Comparison of ENCODE assay signal across 24 cellular contexts in genomic region chr4:33998204-33998603, GRCh38.
DNase-seq lines count a peak whose midpoint lies in the region; ATAC-seq and TF ChIP-seq lines count a peak whose summit lies in the region.
"Had no signal": no experiment of that assay in that cellular context is flagged by ENCODE, and none has a peak within 500 bp of the region (broad histone marks: within the 10 kb centered on the region; RNA-seq: fewer than 3 reads in every experiment).

No MANE protein-coding gene starts in this region.

- H3K27ac ChIP-seq in mammary epithelial cell (ENCODE audit: insufficient read depth, low read depth, low read length) = no peak overlapping the region
- no peak overlapping the region for H3K27ac ChIP-seq in fibroblast of lung (ENCODE audit: insufficient read depth, low read length)
- no peak overlapping the region for H3K27ac ChIP-seq in CD4-positive, alpha-beta memory T cell (ENCODE audit: low read depth, low read length)
- no peak overlapping the region for H3K27ac ChIP-seq in RWPE1

- dilution Hi-C loops in mammary epithelial cell (cut with HindIII; ENCODE audit: low sequenced_read_pairs) = no loop called here

- H3K27me3 ChIP-seq in mammary epithelial cell (ENCODE audit: insufficient read depth, low read length) = no peaks in the 10 kb centered on the region
- H3K27me3 ChIP-seq in fibroblast of lung (ENCODE audit: control insufficient read depth, insufficient read depth, low read length) = no peaks in the 10 kb centered on the region
- H3K27me3 ChIP-seq in CD4-positive, alpha-beta memory T cell (ENCODE audit: insufficient read depth, low read length) = no peaks in the 10 kb centered on the region

- DNase-seq in mammary epithelial cell (peak; percentile 41), MCF 10A (ENCODE audit: unreplicated experiment) (no peak), NCI-H446 (lab: John Stamatoyannopoulos, UW) (peak; percentile 8 to 72), fibroblast of lung (ENCODE audit: low read depth in 2 of 2) (peak; percentile 4 to 9), left ventricle myocardium superior (no peak), RWPE1 (ENCODE audit: low spot score) (no peak)
- no peak for DNase-seq in CD4-positive, alpha-beta memory T cell
- DNase-seq: activated B cell treated with CpG ODN at 0.5 μM for 24 hours; activated CD4-positive, alpha-beta T cell treated with anti-CD3 and anti-CD28 coated beads, Interleukin-2, amount 50 U/mL, for 48 hours; activated effector memory CD4-positive, alpha-beta T cell treated with anti-CD3 and anti-CD28 coated beads, Interleukin-2, amount 50 U/mL, for 16 hours; activated naive CD8-positive, alpha-beta T cell treated with anti-CD3 and anti-CD28 coated beads, Interleukin-2, amount 50 U/mL, for 24 hours; AML-193; DMS79 treated with DMSO at 0.1 percent for 48 hours; left cardiac atrium; NCI-H187 treated with DMSO at 0.1 percent for 48 hours; NCI-H524 treated with DMSO at 0.1 percent for 48 hours; nephron progenitor cell; stimulated activated CD4-positive, alpha-beta T cell treated with anti-CD3 and anti-CD28 coated beads, Interleukin-15, amount 100 ng/mL, for 24 hours; stimulated activated CD8-positive, alpha-beta memory T cell treated with anti-CD3 and anti-CD28 coated beads, Interleukin-4, amount 100 ng/mL, for 48 hours; trophoblast cell had no signal

- CTCF ChIA-PET in mammary epithelial cell (lab: Charles Lee; ENCODE audit: low non-redundant PET) = no interaction called here
- CTCF ChIA-PET in MCF 10A (lab: Yijun Ruan, JAX) = no interaction called here
- CTCF ChIA-PET in CD4-positive, alpha-beta memory T cell (lab: Charles Lee; ENCODE audit: partially characterized antibody) = no interaction called here
- CTCF ChIA-PET in RWPE1 (lab: Yijun Ruan, JAX) = interaction anchor here (0.5 kb wide), 1 partner anchor 369 kb away, joined by 3 read pairs; no protein-coding TSS in a partner anchor

- in situ Hi-C loops in mammary epithelial cell (cut with MboI; ENCODE audit: low sequenced_read_pairs in 2 of 2) = no loop called here

- POLR2A ChIA-PET in MCF 10A (lab: Yijun Ruan, JAX) (interaction anchor here (0.7 kb wide), 1 partner anchor 26 kb away, joined by 3 read pairs; no protein-coding TSS in a partner anchor), RWPE1 (lab: Yijun Ruan, JAX; ENCODE audit: low non-redundant PET) (no interaction called here)
- POLR2A ChIA-PET in CD4-positive, alpha-beta memory T cell (lab: Charles Lee; ENCODE audit: partially characterized antibody) = no interaction called here

- H4K20me1 ChIP-seq in mammary epithelial cell (ENCODE audit: insufficient read depth, low read length) = no peaks in the 10 kb centered on the region
- no peaks in the 10 kb centered on the region for H4K20me1 ChIP-seq in fibroblast of lung (ENCODE audit: control insufficient read depth, extremely low read depth, insufficient read depth, low read length)

- no peaks in the 10 kb centered on the region for H3K4me1 ChIP-seq in mammary epithelial cell (ENCODE audit: insufficient read depth, low read length)
- H3K4me1 ChIP-seq in fibroblast of lung (ENCODE audit: control insufficient read depth, extremely low read depth, insufficient read depth, low read length) = no peaks in the 10 kb centered on the region
- no peaks in the 10 kb centered on the region for H3K4me1 ChIP-seq in CD4-positive, alpha-beta memory T cell (ENCODE audit: insufficient read depth, low read length)

- no peaks in the 10 kb centered on the region for H3K4me1 Mint-ChIP-seq in MCF 10A (ENCODE audit: insufficient read depth, unreplicated experiment)
- no peaks in the 10 kb centered on the region for H3K4me1 Mint-ChIP-seq in CD4-positive, alpha-beta memory T cell
- H3K4me1 Mint-ChIP-seq: activated B cell treated with CpG ODN at 0.5 μM for 24 hours; activated naive CD8-positive, alpha-beta T cell treated with anti-CD3 and anti-CD28 coated beads, Interleukin-2, amount 50 U/mL, for 24 hours; nephron progenitor cell had no signal

- H3K27me3 Mint-ChIP-seq in MCF 10A (ENCODE audit: insufficient read depth, unreplicated experiment) = no peaks in the 10 kb centered on the region
- H3K27me3 Mint-ChIP-seq in CD4-positive, alpha-beta memory T cell = no peaks in the 10 kb centered on the region
- H3K27me3 Mint-ChIP-seq: activated B cell treated with CpG ODN at 0.5 μM for 24 hours; activated naive CD8-positive, alpha-beta T cell treated with anti-CD3 and anti-CD28 coated beads, Interleukin-2, amount 50 U/mL, for 24 hours; brain had no signal

- H2AFZ ChIP-seq in mammary epithelial cell (ENCODE audit: low read depth, low read length) (no peak overlapping the region), fibroblast of lung (ENCODE audit: low read length) (no peak overlapping the region)

- no peaks in the 10 kb centered on the region for H3K36me3 Mint-ChIP-seq in MCF 10A (ENCODE audit: insufficient read depth, unreplicated experiment)
- H3K36me3 Mint-ChIP-seq in CD4-positive, alpha-beta memory T cell = no peaks in the 10 kb centered on the region
- H3K36me3 Mint-ChIP-seq: brain had no signal

- no peak overlapping the region for H3K4me2 ChIP-seq in mammary epithelial cell (ENCODE audit: insufficient read depth, low read depth, low read length)
- H3K4me2 ChIP-seq in fibroblast of lung (ENCODE audit: extremely low read depth, insufficient read depth, low read length) = no peak overlapping the region

- no peak overlapping the region for H3K27ac Mint-ChIP-seq in MCF 10A (ENCODE audit: low read depth, unreplicated experiment)
- H3K27ac Mint-ChIP-seq in CD4-positive, alpha-beta memory T cell = no peak overlapping the region
- H3K27ac Mint-ChIP-seq: activated B cell treated with CpG ODN at 0.5 μM for 24 hours; activated naive CD8-positive, alpha-beta T cell treated with anti-CD3 and anti-CD28 coated beads, Interleukin-2, amount 50 U/mL, for 24 hours; brain; nephron progenitor cell had no signal

- H3K79me2 ChIP-seq in mammary epithelial cell (ENCODE audit: insufficient read depth, low read length) (no peaks in the 10 kb centered on the region), fibroblast of lung (ENCODE audit: control insufficient read depth, insufficient read depth, low read length) (no peaks in the 10 kb centered on the region)

- H3K9ac ChIP-seq in mammary epithelial cell (ENCODE audit: insufficient read depth, low read length) = no peak overlapping the region
- no peak overlapping the region for H3K9ac ChIP-seq in fibroblast of lung (ENCODE audit: insufficient read depth, low read length)

- ATAC-seq in HG03159 (IDR thresholded peaks at IDR 0.05; ENCODE audit: unreplicated experiment) (no peak), left ventricle myocardium superior (no peak)
- ATAC-seq: activated naive CD8-positive, alpha-beta T cell treated with anti-CD3 and anti-CD28 coated beads, Interleukin-2, amount 50 U/mL, for 24 hours; left cardiac atrium; sciatic nerve; SK-N-SH treated with all-trans-retinoic acid at 6 μM for 48 hours had no signal

- H3K4me3 ChIP-seq in mammary epithelial cell (replicated peaks in 1 of 3; ENCODE audit: insufficient read depth in 1 of 3, low read depth in 2 of 3, low read length in 3 of 3) = no peak overlapping the region
- no peak overlapping the region for H3K4me3 ChIP-seq in fibroblast of lung (replicated peaks in 1 of 4; ENCODE audit: control extremely low read depth in 1 of 4, insufficient read depth in 1 of 4, low read depth in 3 of 4, low read length in 4 of 4)
- H3K4me3 ChIP-seq in CD4-positive, alpha-beta memory T cell (ENCODE audit: low read length in 2 of 2) = no peak overlapping the region

- TF ChIP-seq CTCF in mammary epithelial cell (conservative IDR thresholded peaks at IDR 0.05 in 1 of 2, IDR thresholded peaks at IDR 0.05 in 1 of 2; ENCODE audit: extremely low read depth in 1 of 2, insufficient read depth in 1 of 2, low read depth in 1 of 2, low read length in 2 of 2) = no peak
- no peak for TF ChIP-seq CTCF in MCF 10A (IDR thresholded peaks at IDR 0.05; ENCODE audit: unreplicated experiment)
- no peak for TF ChIP-seq CTCF in fibroblast of lung (conservative IDR thresholded peaks at IDR 0.05 in 1 of 2, IDR thresholded peaks at IDR 0.05 in 1 of 2; ENCODE audit: low read depth in 1 of 2, low read length in 2 of 2)
- TF ChIP-seq CTCF in RWPE1 (conservative IDR thresholded peaks at IDR 0.05; ENCODE audit: low read depth) = no peak

- intact Hi-C loops in mammary epithelial cell (cut with micrococcal nuclease) (no loop called here), MCF 10A (cut with micrococcal nuclease) (no loop called here), left ventricle myocardium superior (cut with micrococcal nuclease) (no loop called here)
- intact Hi-C loops in CD4-positive, alpha-beta memory T cell (cut with micrococcal nuclease) = no loop called here

- BruUV-seq in mammary epithelial cell (replicated peaks; lab: Mats Ljungman, UMichigan) (no TSS peak), MCF 10A (replicated peaks; lab: Mats Ljungman, UMichigan) (no TSS peak)

- H3K36me3 ChIP-seq in mammary epithelial cell (ENCODE audit: insufficient read depth, low read length) = no peaks in the 10 kb centered on the region
- H3K36me3 ChIP-seq in fibroblast of lung (ENCODE audit: control insufficient read depth, insufficient read depth, low read length) = no peaks in the 10 kb centered on the region
- no peaks in the 10 kb centered on the region for H3K36me3 ChIP-seq in CD4-positive, alpha-beta memory T cell (ENCODE audit: insufficient read depth, low read length)

- H3K9me3 ChIP-seq in mammary epithelial cell (replicated peaks; ENCODE audit: insufficient read depth, low read length) (no peaks in the 10 kb centered on the region), fibroblast of lung (ENCODE audit: control insufficient read depth, insufficient read depth, low read depth, low read length) (no peaks in the 10 kb centered on the region)
- H3K9me3 ChIP-seq in CD4-positive, alpha-beta memory T cell (ENCODE audit: control insufficient read depth in 1 of 2, low read length in 2 of 2) = no peaks in the 10 kb centered on the region

- H3K9me3 Mint-ChIP-seq in MCF 10A (ENCODE audit: unreplicated experiment) = no peaks in the 10 kb centered on the region
- H3K9me3 Mint-ChIP-seq in CD4-positive, alpha-beta memory T cell = peaks cover 3 to 9% (median 5%) of the 10 kb centered on the region in 8 donors
- H3K9me3 Mint-ChIP-seq: brain, nephron progenitor cell had no signal

- 5% methylated on average over 3 of the region's 3 CpGs for WGBS in mammary epithelial cell (ENCODE audit: low coverage, missing lambda C conversion rate)

- H3K4me3 Mint-ChIP-seq in MCF 10A (ENCODE audit: unreplicated experiment) = no peak overlapping the region
- H3K4me3 Mint-ChIP-seq in CD4-positive, alpha-beta memory T cell = no peak overlapping the region
- H3K4me3 Mint-ChIP-seq: activated B cell treated with CpG ODN at 0.5 μM for 24 hours; activated naive CD8-positive, alpha-beta T cell treated with anti-CD3 and anti-CD28 coated beads, Interleukin-2, amount 50 U/mL, for 24 hours; brain; nephron progenitor cell had no signal

Comparison
In these comparisons a context has a peak if more than half of its experiments do, and no peak if none do; other contexts are left out.
1. DNase-seq: peak in mammary epithelial cell (single experiment), NCI-H446 (2 of 2) and fibroblast of lung (2 of 2); none in MCF 10A (single experiment), left ventricle myocardium superior (single experiment), CD4-positive, alpha-beta memory T cell (0 of 5) and RWPE1 (single experiment).